16 cellular contexts compared by ENCODE assay signal in the genomic region with DNA sequence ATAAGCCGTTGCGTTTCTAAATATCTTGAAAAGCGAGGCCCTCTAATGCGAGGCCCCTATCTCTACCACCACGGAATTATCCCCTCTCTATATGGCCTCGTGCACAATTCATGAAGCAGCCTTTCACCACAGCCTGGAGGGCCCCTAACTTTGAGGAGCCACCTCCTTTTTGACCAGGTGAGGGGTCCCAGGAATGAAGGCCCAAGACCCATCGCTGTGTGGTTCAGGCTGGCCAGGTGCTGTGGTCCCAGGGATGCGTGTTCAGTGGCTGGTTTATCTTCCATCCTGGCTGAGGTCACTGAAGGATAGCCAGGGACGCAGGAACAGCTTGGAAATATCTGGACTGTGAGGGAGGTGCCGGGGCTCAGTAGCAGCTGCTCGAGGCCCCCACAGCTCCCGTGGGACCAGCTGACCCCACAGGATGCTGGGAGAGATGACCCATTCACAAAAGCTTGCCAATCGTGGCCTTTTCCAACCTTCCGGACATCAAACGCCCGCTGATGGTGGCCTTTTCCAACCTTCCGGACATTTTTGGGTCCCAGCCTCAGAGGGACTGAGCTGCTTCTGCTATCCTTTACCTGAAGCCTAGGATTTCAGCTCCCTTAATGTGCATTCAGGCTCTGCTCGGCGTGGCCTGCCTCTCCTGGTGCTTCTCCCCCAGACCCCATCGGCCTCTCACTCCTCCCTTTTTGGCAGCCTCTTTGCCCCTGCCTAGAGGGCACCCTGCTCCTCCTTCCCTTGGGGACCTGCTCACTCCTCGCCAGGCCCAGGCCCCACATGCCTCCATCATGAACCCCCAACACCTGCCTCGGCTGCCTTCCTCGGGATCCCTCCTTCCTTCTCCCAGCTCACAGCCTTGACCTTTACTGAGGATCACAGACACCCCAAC.
DNase-seq lines count a peak whose midpoint lies in the region; ATAC-seq and TF ChIP-seq lines count a peak whose summit lies in the region.
"Had no signal": no experiment of that assay in that cellular context is flagged by ENCODE, and none has a peak within 500 bp of the region (broad histone marks: within the 10 kb centered on the region; RNA-seq: fewer than 3 reads in every experiment).

No MANE protein-coding gene starts in this region.

- H2BK5ac ChIP-seq in IMR-90 (ENCODE audit: low read depth, low read length, poor library complexity, severe bottlenecking) (no peak overlapping the region), neuronal stem cell (ENCODE audit: low read length) (peak overlapping the region; percentile 85)

- no peak overlapping the region for H3K4ac ChIP-seq in IMR-90 (ENCODE audit: low read depth, low read length)
- no peak overlapping the region for H3K4ac ChIP-seq in neuronal stem cell (ENCODE audit: low read length)

- H3K4me2 ChIP-seq in BLaER1 treated with 17β-estradiol and CSF1 and Interleukin-3, amounts not matched to agents 10 nM and 100 nM = peak overlapping the region in 8 of 11 experiments; percentile 26 to 66 (median 55); a peak in 15 of 22 replicates
- H3K4me2 ChIP-seq in IMR-90 (ENCODE audit: low read depth, low read length) = no peak overlapping the region
- H3K4me2 ChIP-seq in neuronal stem cell (ENCODE audit: insufficient read depth, low read length, poor library complexity, severe bottlenecking) = no peak overlapping the region
- H3K4me2 ChIP-seq: KMS-11 had no signal

- no peak overlapping the region for H2BK12ac ChIP-seq in neuronal stem cell (ENCODE audit: low read length)

- H4K8ac ChIP-seq in IMR-90 (ENCODE audit: low read depth in 2 of 2, low read length in 2 of 2) (no peak overlapping the region), neuronal stem cell (ENCODE audit: low read depth, low read length) (no peak overlapping the region)

- no peak for TF ChIP-seq RAD21 in IMR-90 (IDR thresholded peaks at IDR 0.05; ENCODE audit: low read length)

- no peak overlapping the region for H3K27ac ChIP-seq in BLaER1 treated with 17β-estradiol and CSF1 and Interleukin-3, amounts not matched to agents 10 nM and 100 nM
- no peak overlapping the region for H3K27ac ChIP-seq in IMR-90 (ENCODE audit: insufficient read depth, low read length)
- H3K27ac ChIP-seq in heart right ventricle = no peak overlapping the region
- H3K27ac ChIP-seq in neuronal stem cell (replicated peaks; ENCODE audit: low read length) = no peak overlapping the region
- H3K27ac ChIP-seq: KMS-11 had no signal

- no peaks in the 10 kb centered on the region for H3K27me3 ChIP-seq in BLaER1 treated with 17β-estradiol and CSF1 and Interleukin-3, amounts not matched to agents 10 nM and 100 nM
- H3K27me3 ChIP-seq in IMR-90 (ENCODE audit: control insufficient read depth, insufficient read depth, low read length) = no peaks in the 10 kb centered on the region
- no peaks in the 10 kb centered on the region for H3K27me3 ChIP-seq in heart right ventricle
- H3K27me3 ChIP-seq in neuronal stem cell (ENCODE audit: control insufficient read depth in 3 of 3, insufficient read depth in 3 of 3, low read depth in 1 of 3, low read length in 3 of 3) = peaks cover 0 to 3% (median 2%) of the 10 kb centered on the region in 3 experiments

- H3K56ac ChIP-seq in IMR-90 (ENCODE audit: extremely low read depth, insufficient read depth, low read length) = no peak overlapping the region

- DNase-seq in IMR-90 = no peak
- DNase-seq in heart right ventricle = peak; percentile 41 to 48
- DNase-seq in neuronal stem cell (ENCODE audit: low spot score) = no peak
- DNase-seq in midbrain (lab: John Stamatoyannopoulos, UW) = no peak
- no peak for DNase-seq in SW 1271 (lab: John Stamatoyannopoulos, UW)
- no peak for DNase-seq in T-helper 2 cell treated with Interferon-gamma antibody and Interleukin-4, amounts not matched to agents 5 μg/mL and 100 μg/mL, for 36 hours (ENCODE audit: low spot score)
- DNase-seq: CD8-positive, alpha-beta T cell; DND-41; GDM1; MM.1S; NCI-H1105; NCI-H1694 treated with DMSO at 0.1 percent for 48 hours; SHP77 treated with DMSO at 0.1 percent for 48 hours had no signal

- no peak overlapping the region for H3K4me3 Mint-ChIP-seq in T-helper 2 cell treated with Interferon-gamma antibody and Interleukin-4, amounts not matched to agents 5 μg/mL and 100 μg/mL, for 36 hours
- H3K4me3 Mint-ChIP-seq: B cell; CD8-positive, alpha-beta T cell had no signal

- WGBS in IMR-90 (ENCODE audit: extremely low coverage in 2 of 2, insufficient read length in 1 of 2), 2 experiments = 98% methylated on average over 11 of the region's 23 CpGs; no CpG with 5 or more reads in 1 of the 2 experiments
- 72 to 82% methylated on average over 23 of the region's 23 CpGs for WGBS in heart right ventricle, 2 donors
- no CpG with 5 or more reads among the region's 23 CpGs for WGBS in neuronal stem cell (ENCODE audit: extremely low coverage in 2 of 2, insufficient read length in 2 of 2, insufficient replicate concordance in 1 of 2), 2 donors

- peak overlapping the region; percentile 19 for H2AK9ac ChIP-seq in IMR-90 (replicated peaks; ENCODE audit: low read depth, low read length, poor library complexity)

- H3K9me1 ChIP-seq in IMR-90 (ENCODE audit: insufficient read depth, low read length) = no peaks in the 10 kb centered on the region

- BruUV-seq in IMR-90 (replicated peaks; lab: Mats Ljungman, UMichigan) = no TSS peak

- peaks cover 10 to 53% (median 47%) of the 10 kb centered on the region in 10 experiments for H3K4me1 ChIP-seq in BLaER1 treated with 17β-estradiol and CSF1 and Interleukin-3, amounts not matched to agents 10 nM and 100 nM
- H3K4me1 ChIP-seq in IMR-90 (ENCODE audit: control insufficient read depth, insufficient read depth, low read length) = peaks cover 5% of the 10 kb centered on the region
- peaks cover 0 to 19% (median 4%) of the 10 kb centered on the region in 9 donors for H3K4me1 ChIP-seq in heart right ventricle
- peaks cover 9 to 13% of the 10 kb centered on the region in 2 donors for H3K4me1 ChIP-seq in neuronal stem cell (ENCODE audit: control insufficient read depth in 2 of 2, insufficient read depth in 1 of 2, low read depth in 1 of 2, low read length in 2 of 2)

- H3K4me1 Mint-ChIP-seq in T-helper 2 cell treated with Interferon-gamma antibody and Interleukin-4, amounts not matched to agents 5 μg/mL and 100 μg/mL, for 36 hours (ENCODE audit: low read depth) = no peaks in the 10 kb centered on the region
- H3K4me1 Mint-ChIP-seq: B cell had no signal

- H3K14ac ChIP-seq in IMR-90 (replicated peaks; ENCODE audit: low read depth, low read length) (no peak overlapping the region), neuronal stem cell (ENCODE audit: low read length) (no peak overlapping the region)

- no peak overlapping the region for H3K4me3 ChIP-seq in BLaER1 treated with 17β-estradiol and CSF1 and Interleukin-3, amounts not matched to agents 10 nM and 100 nM
- H3K4me3 ChIP-seq in IMR-90 (ENCODE audit: insufficient read depth, low read depth, low read length) = no peak overlapping the region
- H3K4me3 ChIP-seq in heart right ventricle = no peak overlapping the region
- no peak overlapping the region for H3K4me3 ChIP-seq in neuronal stem cell (ENCODE audit: low read length in 2 of 2)

- CTCF ChIA-PET in IMR-90 (lab: Yijun Ruan, JAX) = interaction anchor here (1.2 kb wide), 1 partner anchor 141 kb away, joined by 4 read pairs; the partner anchor contains the start of gene CHSY1

- H4K5ac ChIP-seq in IMR-90 (ENCODE audit: low read depth, low read length) = no peak overlapping the region

- no peaks in the 10 kb centered on the region for H4K20me1 ChIP-seq in BLaER1 treated with 17β-estradiol and CSF1 and Interleukin-3, amounts not matched to agents 10 nM and 100 nM
- H4K20me1 ChIP-seq in IMR-90 (ENCODE audit: insufficient read depth, low read length) = no peaks in the 10 kb centered on the region

- no peak overlapping the region for H2BK15ac ChIP-seq in IMR-90 (ENCODE audit: low read depth, low read length)
- H2BK15ac ChIP-seq in neuronal stem cell (ENCODE audit: low read length) = no peak overlapping the region

- H3K23ac ChIP-seq in IMR-90 (ENCODE audit: low read depth, low read length) (no peak overlapping the region), neuronal stem cell (ENCODE audit: low read depth, low read length, poor library complexity) (no peak overlapping the region)

- POLR2A ChIA-PET in IMR-90 (lab: Charles Lee; ENCODE audit: unreplicated experiment) = no interaction called here

- in situ Hi-C loops in IMR-90 (cut with MboI; ENCODE audit: low sequenced_read_pairs) = no loop called here

- H2BK120ac ChIP-seq in IMR-90 (ENCODE audit: low read depth, low read length) (no peak overlapping the region), neuronal stem cell (ENCODE audit: low read depth, low read length) (peak overlapping the region; percentile 54)

- H3K36me3 ChIP-seq in BLaER1 treated with 17β-estradiol and CSF1 and Interleukin-3, amounts not matched to agents 10 nM and 100 nM = no peaks in the 10 kb centered on the region
- no peaks in the 10 kb centered on the region for H3K36me3 ChIP-seq in IMR-90 (ENCODE audit: control insufficient read depth, insufficient read depth, low read length)
- H3K36me3 ChIP-seq in heart right ventricle = no peaks in the 10 kb centered on the region
- H3K36me3 ChIP-seq in neuronal stem cell (replicated peaks in 1 of 2; ENCODE audit: control insufficient read depth in 2 of 2, insufficient read depth in 2 of 2, low read length in 2 of 2) = no peaks in the 10 kb centered on the region

- H3K36me3 Mint-ChIP-seq in T-helper 2 cell treated with Interferon-gamma antibody and Interleukin-4, amounts not matched to agents 5 μg/mL and 100 μg/mL, for 36 hours (ENCODE audit: low read depth) = no peaks in the 10 kb centered on the region
- H3K36me3 Mint-ChIP-seq: CD8-positive, alpha-beta T cell had no signal

- no peak overlapping the region; the same call in 1 of the 2 replicates for H2AK5ac ChIP-seq in IMR-90 (ENCODE audit: low read depth, low read length)
- H2AK5ac ChIP-seq in neuronal stem cell (ENCODE audit: low read depth, low read length) = peak overlapping the region; percentile 97

- no peak overlapping the region for H3K9ac ChIP-seq in BLaER1 treated with 17β-estradiol and CSF1 and Interleukin-3, amounts not matched to agents 10 nM and 100 nM
- no peak overlapping the region for H3K9ac ChIP-seq in IMR-90 (ENCODE audit: low read depth, low read length)
- H3K9ac ChIP-seq in neuronal stem cell (ENCODE audit: low read depth, low read length, poor library complexity) = no peak overlapping the region
- H3K9ac ChIP-seq: KMS-11 had no signal

- intact Hi-C loops in IMR-90 (cut with micrococcal nuclease) (no loop called here), heart right ventricle (cut with DNase I) (no loop called here)

- no peaks in the 10 kb centered on the region for H3K27me3 Mint-ChIP-seq in T-helper 2 cell treated with Interferon-gamma antibody and Interleukin-4, amounts not matched to agents 5 μg/mL and 100 μg/mL, for 36 hours (ENCODE audit: low read depth)
- H3K27me3 Mint-ChIP-seq: B cell had no signal

- ATAC-seq in IMR-90 (ENCODE audit: low read depth) = no peak
- peak in 5 of 8 donors; percentile 43 to 68 (median 54) for ATAC-seq in heart right ventricle
- ATAC-seq: CD8-positive, alpha-beta T cell had no signal

- no peaks in the 10 kb centered on the region for H3K9me3 Mint-ChIP-seq in T-helper 2 cell treated with Interferon-gamma antibody and Interleukin-4, amounts not matched to agents 5 μg/mL and 100 μg/mL, for 36 hours
- H3K9me3 Mint-ChIP-seq: CD8-positive, alpha-beta T cell had no signal

- no peaks in the 10 kb centered on the region for H3K79me1 ChIP-seq in IMR-90 (ENCODE audit: low read depth in 1 of 2, low read length in 2 of 2)
- H3K79me1 ChIP-seq in neuronal stem cell (ENCODE audit: low read depth, low read length) = no peaks in the 10 kb centered on the region

- TF ChIP-seq CTCF in IMR-90 (conservative IDR thresholded peaks at IDR 0.05; ENCODE audit: low read depth, low read length) (no peak), heart right ventricle (IDR thresholded peaks at IDR 0.05) (no peak)

- TF ChIP-seq POLR2A in IMR-90 (IDR thresholded peaks at IDR 0.05; ENCODE audit: low read depth, low read length) = no peak

- dilution Hi-C loops in IMR-90 (cut with HindIII; ENCODE audit: low sequenced_read_pairs, unreplicated experiment) = no loop called here

- H3K18ac ChIP-seq in IMR-90 (ENCODE audit: low read depth, low read length) (no peak overlapping the region), neuronal stem cell (ENCODE audit: low read length) (peak overlapping the region; percentile 80)

- H4K91ac ChIP-seq in IMR-90 (ENCODE audit: insufficient read depth, low read depth, low read length) (no peak overlapping the region), neuronal stem cell (ENCODE audit: low read depth, low read length, poor library complexity) (no peak overlapping the region)

- H2BK20ac ChIP-seq in IMR-90 (ENCODE audit: low read depth, low read length) = no peak overlapping the region

- H2AFZ ChIP-seq in IMR-90 (replicated peaks; ENCODE audit: low read length, poor library complexity) (no peak overlapping the region), neuronal stem cell (ENCODE audit: low read length) (no peak overlapping the region)

- H3K9me3 ChIP-seq in BLaER1 treated with 17β-estradiol and CSF1 and Interleukin-3, amounts not matched to agents 10 nM and 100 nM (replicated peaks in 1 of 11) = peaks cover 0 to 12% (median 7%) of the 10 kb centered on the region in 11 experiments; a peak in 11 of 22 replicates
- no peaks in the 10 kb centered on the region for H3K9me3 ChIP-seq in IMR-90 (ENCODE audit: control insufficient read depth, insufficient read depth, low read length)
- H3K9me3 ChIP-seq in heart right ventricle = peaks cover 0 to 9% (median 0%) of the 10 kb centered on the region in 11 donors
- H3K9me3 ChIP-seq in neuronal stem cell (replicated peaks in 1 of 2; ENCODE audit: control insufficient read depth in 2 of 2, insufficient read depth in 1 of 2, low read depth in 1 of 2, low read length in 2 of 2) = peaks cover 4 to 5% of the 10 kb centered on the region in 2 donors

- H3K27ac Mint-ChIP-seq in T-helper 2 cell treated with Interferon-gamma antibody and Interleukin-4, amounts not matched to agents 5 μg/mL and 100 μg/mL, for 36 hours = no peak overlapping the region
- H3K27ac Mint-ChIP-seq: B cell; CD8-positive, alpha-beta T cell had no signal

Comparison
In these comparisons a context has a peak if more than half of its experiments do, and no peak if none do; other contexts are left out.
1. H3K4me2 ChIP-seq: peak in BLaER1 treated with 17β-estradiol and CSF1 and Interleukin-3, amounts not matched to agents 10 nM and 100 nM (8 of 11); none in IMR-90 (single experiment) and neuronal stem cell (single experiment).
2. DNase-seq: peak in heart right ventricle (2 of 2); none in IMR-90 (single experiment), neuronal stem cell (single experiment), midbrain (single experiment), SW 1271 (0 of 2) and T-helper 2 cell treated with Interferon-gamma antibody and Interleukin-4, amounts not matched to agents 5 μg/mL and 100 μg/mL, for 36 hours (single experiment).